ENCODE assay signal across 2 cellular contexts in the genomic region with DNA sequence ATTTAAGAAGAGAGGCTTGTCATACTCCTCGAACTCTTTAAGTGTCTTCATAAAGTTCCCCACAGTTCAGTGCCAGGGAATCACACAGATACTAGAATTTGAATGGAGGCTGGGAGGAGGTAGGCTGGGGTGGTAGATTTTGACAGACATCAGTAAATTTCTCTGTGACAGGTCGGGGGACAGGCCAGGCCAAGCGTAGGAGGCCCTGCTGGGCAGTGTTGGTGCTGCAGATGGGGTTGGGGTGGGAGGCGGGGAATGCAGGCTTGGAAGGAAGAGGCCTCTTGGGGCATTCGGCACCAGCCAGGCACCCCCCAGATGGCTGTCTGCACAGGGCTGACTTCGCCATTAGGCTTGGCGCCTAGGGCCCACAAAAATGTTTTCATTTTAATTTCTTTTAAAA.
TF ChIP-seq lines count a peak whose summit lies in the region.

No MANE protein-coding gene starts in this region.

TF ChIP-seq in HCT116, 20 proteins besides CTCF, POLR2A, EP300 and RAD21 (continued from another document):
- TF ChIP-seq, protein P1, sequence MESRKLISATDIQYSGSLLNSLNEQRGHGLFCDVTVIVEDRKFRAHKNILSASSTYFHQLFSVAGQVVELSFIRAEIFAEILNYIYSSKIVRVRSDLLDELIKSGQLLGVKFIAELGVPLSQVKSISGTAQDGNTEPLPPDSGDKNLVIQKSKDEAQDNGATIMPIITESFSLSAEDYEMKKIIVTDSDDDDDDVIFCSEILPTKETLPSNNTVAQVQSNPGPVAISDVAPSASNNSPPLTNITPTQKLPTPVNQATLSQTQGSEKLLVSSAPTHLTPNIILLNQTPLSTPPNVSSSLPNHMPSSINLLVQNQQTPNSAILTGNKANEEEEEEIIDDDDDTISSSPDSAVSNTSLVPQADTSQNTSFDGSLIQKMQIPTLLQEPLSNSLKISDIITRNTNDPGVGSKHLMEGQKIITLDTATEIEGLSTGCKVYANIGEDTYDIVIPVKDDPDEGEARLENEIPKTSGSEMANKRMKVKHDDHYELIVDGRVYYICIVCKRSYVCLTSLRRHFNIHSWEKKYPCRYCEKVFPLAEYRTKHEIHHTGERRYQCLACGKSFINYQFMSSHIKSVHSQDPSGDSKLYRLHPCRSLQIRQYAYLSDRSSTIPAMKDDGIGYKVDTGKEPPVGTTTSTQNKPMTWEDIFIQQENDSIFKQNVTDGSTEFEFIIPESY (IDR thresholded peaks at IDR 0.05; ENCODE audit: extremely low read depth, insufficient replicate concordance, low read length), result no peak
- TF ChIP-seq ZFX (IDR thresholded peaks at IDR 0.05) (no peak), ZNF274 (IDR thresholded peaks at IDR 0.05; ENCODE audit: low read depth, low read length) (no peak), SIN3A (IDR thresholded peaks at IDR 0.05; ENCODE audit: low read depth) (no peak), MAX (IDR thresholded peaks at IDR 0.05) (no peak)

TF ChIP-seq in K562, 482 proteins besides CTCF, POLR2A, EP300 and RAD21 (continued from another document):
- TF ChIP-seq MEIS2 (IDR thresholded peaks at IDR 0.05; ENCODE audit: partially characterized antibody), result peak; percentile 76
- TF ChIP-seq, protein P2, sequence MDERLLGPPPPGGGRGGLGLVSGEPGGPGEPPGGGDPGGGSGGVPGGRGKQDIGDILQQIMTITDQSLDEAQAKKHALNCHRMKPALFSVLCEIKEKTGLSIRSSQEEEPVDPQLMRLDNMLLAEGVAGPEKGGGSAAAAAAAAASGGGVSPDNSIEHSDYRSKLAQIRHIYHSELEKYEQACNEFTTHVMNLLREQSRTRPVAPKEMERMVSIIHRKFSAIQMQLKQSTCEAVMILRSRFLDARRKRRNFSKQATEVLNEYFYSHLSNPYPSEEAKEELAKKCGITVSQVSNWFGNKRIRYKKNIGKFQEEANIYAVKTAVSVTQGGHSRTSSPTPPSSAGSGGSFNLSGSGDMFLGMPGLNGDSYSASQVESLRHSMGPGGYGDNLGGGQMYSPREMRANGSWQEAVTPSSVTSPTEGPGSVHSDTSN (CRISPR knock-in tag; IDR thresholded peaks at IDR 0.05; ENCODE audit: low read depth), result no peak
- TF ChIP-seq, protein P2 (tag; conservative IDR thresholded peaks at IDR 0.05; ENCODE audit: low read depth), result peak; percentile 90
- 0 out of 2 replicates have a peak, but pooled peaks have one; percentile 16 for TF ChIP-seq EGR1 (conservative IDR thresholded peaks at IDR 0.05)
- TF ChIP-seq, protein P3, sequence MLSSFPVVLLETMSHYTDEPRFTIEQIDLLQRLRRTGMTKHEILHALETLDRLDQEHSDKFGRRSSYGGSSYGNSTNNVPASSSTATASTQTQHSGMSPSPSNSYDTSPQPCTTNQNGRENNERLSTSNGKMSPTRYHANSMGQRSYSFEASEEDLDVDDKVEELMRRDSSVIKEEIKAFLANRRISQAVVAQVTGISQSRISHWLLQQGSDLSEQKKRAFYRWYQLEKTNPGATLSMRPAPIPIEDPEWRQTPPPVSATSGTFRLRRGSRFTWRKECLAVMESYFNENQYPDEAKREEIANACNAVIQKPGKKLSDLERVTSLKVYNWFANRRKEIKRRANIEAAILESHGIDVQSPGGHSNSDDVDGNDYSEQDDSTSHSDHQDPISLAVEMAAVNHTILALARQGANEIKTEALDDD (IDR thresholded peaks at IDR 0.05), result no peak
- TF ChIP-seq PKNOX1 (IDR thresholded peaks at IDR 0.05), result peak; percentile 67
TF ChIP-seq in K562: peak in this region for 4.
